15 cellular contexts compared by ENCODE assay signal in genomic region chr20:47281376-47281775, GRCh38.
DNase-seq lines count a peak whose midpoint lies in the region; ATAC-seq and TF ChIP-seq lines count a peak whose summit lies in the region.
"Had no signal": no experiment of that assay in that cellular context is flagged by ENCODE, and none has a peak within 500 bp of the region (broad histone marks: within the 10 kb centered on the region; RNA-seq: fewer than 3 reads in every experiment).

No MANE protein-coding gene starts in this region.

- no peaks in the 10 kb centered on the region for H3K27me3 Mint-ChIP-seq in activated CD8-positive, alpha-beta memory T cell treated with anti-CD3 and anti-CD28 coated beads, Interleukin-2, amount 10 ng/mL, durations not matched to agents 7 days and 5 days
- no peaks in the 10 kb centered on the region for H3K27me3 Mint-ChIP-seq in activated naive CD8-positive, alpha-beta T cell treated with anti-CD3 and anti-CD28 coated beads, Interleukin-2, amount 50 U/mL, for 24 hours
- no peaks in the 10 kb centered on the region for H3K27me3 Mint-ChIP-seq in progenitor cell of endocrine pancreas

- H3K9me3 Mint-ChIP-seq in activated CD8-positive, alpha-beta memory T cell treated with anti-CD3 and anti-CD28 coated beads, Interleukin-2, amount 10 ng/mL, durations not matched to agents 7 days and 5 days (ENCODE audit: low read depth) = no peaks in the 10 kb centered on the region
- H3K9me3 Mint-ChIP-seq in activated naive CD8-positive, alpha-beta T cell treated with anti-CD3 and anti-CD28 coated beads, Interleukin-2, amount 50 U/mL, for 24 hours = no peaks in the 10 kb centered on the region
- H3K9me3 Mint-ChIP-seq in progenitor cell of endocrine pancreas (ENCODE audit: low read depth) = no peaks in the 10 kb centered on the region

- peaks cover 0 to 21% (median 18%) of the 10 kb centered on the region in 3 donors for H3K4me1 ChIP-seq in esophagus squamous epithelium

- H3K36me3 Mint-ChIP-seq in activated CD8-positive, alpha-beta memory T cell treated with anti-CD3 and anti-CD28 coated beads, Interleukin-2, amount 10 ng/mL, durations not matched to agents 7 days and 5 days = peaks cover 42% of the 10 kb centered on the region
- H3K36me3 Mint-ChIP-seq in activated naive CD8-positive, alpha-beta T cell treated with anti-CD3 and anti-CD28 coated beads, Interleukin-2, amount 50 U/mL, for 24 hours (ENCODE audit: low read depth) = peaks cover 48% of the 10 kb centered on the region
- H3K36me3 Mint-ChIP-seq in progenitor cell of endocrine pancreas (ENCODE audit: insufficient read depth) = peaks cover 41% of the 10 kb centered on the region

- H3K27ac Mint-ChIP-seq in activated CD8-positive, alpha-beta memory T cell treated with anti-CD3 and anti-CD28 coated beads, Interleukin-2, amount 10 ng/mL, durations not matched to agents 7 days and 5 days = peak overlapping the region; percentile 9
- H3K27ac Mint-ChIP-seq in activated naive CD8-positive, alpha-beta T cell treated with anti-CD3 and anti-CD28 coated beads, Interleukin-2, amount 50 U/mL, for 24 hours = peak overlapping the region; percentile 24
- H3K27ac Mint-ChIP-seq in progenitor cell of endocrine pancreas = peak overlapping the region; percentile 91

- ATAC-seq in activated CD8-positive, alpha-beta memory T cell treated with anti-CD3 and anti-CD28 coated beads, Interleukin-2, amount 10 ng/mL, durations not matched to agents 7 days and 5 days = no peak
- no peak for ATAC-seq in activated naive CD8-positive, alpha-beta T cell treated with anti-CD3 and anti-CD28 coated beads, Interleukin-2, amount 50 U/mL, for 24 hours
- ATAC-seq: HCT116 had no signal

- TF ChIP-seq CTCF in progenitor cell of endocrine pancreas (IDR thresholded peaks at IDR 0.05; ENCODE audit: unreplicated experiment) (no peak), esophagus squamous epithelium (IDR thresholded peaks at IDR 0.05) (no peak)

- peaks cover 7% of the 10 kb centered on the region for H3K4me1 Mint-ChIP-seq in activated CD8-positive, alpha-beta memory T cell treated with anti-CD3 and anti-CD28 coated beads, Interleukin-2, amount 10 ng/mL, durations not matched to agents 7 days and 5 days
- peaks cover 11% of the 10 kb centered on the region for H3K4me1 Mint-ChIP-seq in activated naive CD8-positive, alpha-beta T cell treated with anti-CD3 and anti-CD28 coated beads, Interleukin-2, amount 50 U/mL, for 24 hours
- peaks cover 15% of the 10 kb centered on the region for H3K4me1 Mint-ChIP-seq in progenitor cell of endocrine pancreas (ENCODE audit: low read depth)

- H3K9me3 ChIP-seq in esophagus squamous epithelium = no peaks in the 10 kb centered on the region
- H3K9me3 ChIP-seq: testis had no signal

- H3K4me3 Mint-ChIP-seq in activated CD8-positive, alpha-beta memory T cell treated with anti-CD3 and anti-CD28 coated beads, Interleukin-2, amount 10 ng/mL, durations not matched to agents 7 days and 5 days = no peak overlapping the region
- H3K4me3 Mint-ChIP-seq in activated naive CD8-positive, alpha-beta T cell treated with anti-CD3 and anti-CD28 coated beads, Interleukin-2, amount 50 U/mL, for 24 hours = no peak overlapping the region
- no peak overlapping the region for H3K4me3 Mint-ChIP-seq in progenitor cell of endocrine pancreas (ENCODE audit: low read depth)

- intact Hi-C loops in esophagus squamous epithelium (cut with DNase I) = no loop called here

- WGBS in esophagus squamous epithelium, 2 donors = 61 to 70% methylated on average over 4 of the region's 4 CpGs

- H3K27ac ChIP-seq in esophagus squamous epithelium = peak overlapping the region in 1 of 4 donors; percentile 3
- H3K27ac ChIP-seq: testis had no signal

- no peak for DNase-seq in activated CD8-positive, alpha-beta memory T cell treated with anti-CD3 and anti-CD28 coated beads, Interleukin-2, amount 10 ng/mL, durations not matched to agents 7 days and 5 days
- no peak for DNase-seq in activated CD8-positive, alpha-beta memory T cell treated with anti-CD3 and anti-CD28 coated beads, Interleukin-2, amount 50 U/mL, for 4 hours
- DNase-seq in NCI-H1930 (lab: John Stamatoyannopoulos, UW) = peak; percentile 20 to 25
- no peak for DNase-seq in activated naive CD8-positive, alpha-beta T cell treated with anti-CD3 and anti-CD28 coated beads, Interleukin-2, amount 50 U/mL, for 24 hours
- DNase-seq in progenitor cell of endocrine pancreas (ENCODE audit: low spot score, unreplicated experiment) = no peak
- DNase-seq in activated effector memory CD4-positive, alpha-beta T cell treated with anti-CD3 and anti-CD28 coated beads, Interleukin-2, amount 50 U/mL, for 16 hours = no peak
- no peak for DNase-seq in esophagus squamous epithelium (lab: John Stamatoyannopoulos, UW)
- DNase-seq in foreskin melanocyte = no peak
- DNase-seq: activated CD4-positive, alpha-beta T cell treated with anti-CD3 and anti-CD28 coated beads, Interleukin-2, amount 50 U/mL, for 48 hours; activated gamma-delta T cell; hippocampal formation; NCI-H187; testis had no signal

- no peaks in the 10 kb centered on the region for H3K27me3 ChIP-seq in esophagus squamous epithelium
- H3K27me3 ChIP-seq: testis had no signal

- no peak for TF ChIP-seq POLR2A in esophagus squamous epithelium (IDR thresholded peaks at IDR 0.05)

- no peak overlapping the region for H3K4me3 ChIP-seq in esophagus squamous epithelium
- H3K4me3 ChIP-seq: K562, testis had no signal

- peaks cover 4 to 99% (median 10%) of the 10 kb centered on the region in 3 donors for H3K36me3 ChIP-seq in esophagus squamous epithelium

- CTCF ChIA-PET in activated CD8-positive, alpha-beta memory T cell treated with anti-CD3 and anti-CD28 coated beads, Interleukin-2, amount 10 ng/mL, durations not matched to agents 7 days and 5 days (lab: Charles Lee) = interaction anchor here (1.5 to 2.2 kb wide), 3 partner anchors 8 to 103 kb away, joined by 3 to 11 read pairs (median 7); no protein-coding TSS in a partner anchor

Comparison
In these comparisons a context has a peak if more than half of its experiments do, and no peak if none do; other contexts are left out.
1. DNase-seq: peak in NCI-H1930 (2 of 2); none in activated CD8-positive, alpha-beta memory T cell treated with anti-CD3 and anti-CD28 coated beads, Interleukin-2, amount 10 ng/mL, durations not matched to agents 7 days and 5 days (single experiment), activated CD8-positive, alpha-beta memory T cell treated with anti-CD3 and anti-CD28 coated beads, Interleukin-2, amount 50 U/mL, for 4 hours (single experiment), activated naive CD8-positive, alpha-beta T cell treated with anti-CD3 and anti-CD28 coated beads, Interleukin-2, amount 50 U/mL, for 24 hours (single experiment), progenitor cell of endocrine pancreas (single experiment), activated effector memory CD4-positive, alpha-beta T cell treated with anti-CD3 and anti-CD28 coated beads, Interleukin-2, amount 50 U/mL, for 16 hours (single experiment), esophagus squamous epithelium (single experiment) and foreskin melanocyte (single experiment).
2. H3K27ac Mint-ChIP-seq: peak in every context shown above with its lines; median percentile 91 in progenitor cell of endocrine pancreas; 24 in activated naive CD8-positive, alpha-beta T cell treated with anti-CD3 and anti-CD28 coated beads, Interleukin-2, amount 50 U/mL, for 24 hours; 9 in activated CD8-positive, alpha-beta memory T cell treated with anti-CD3 and anti-CD28 coated beads, Interleukin-2, amount 10 ng/mL, durations not matched to agents 7 days and 5 days.